ENCODE assay signal across 35 cellular contexts in the genomic region with DNA sequence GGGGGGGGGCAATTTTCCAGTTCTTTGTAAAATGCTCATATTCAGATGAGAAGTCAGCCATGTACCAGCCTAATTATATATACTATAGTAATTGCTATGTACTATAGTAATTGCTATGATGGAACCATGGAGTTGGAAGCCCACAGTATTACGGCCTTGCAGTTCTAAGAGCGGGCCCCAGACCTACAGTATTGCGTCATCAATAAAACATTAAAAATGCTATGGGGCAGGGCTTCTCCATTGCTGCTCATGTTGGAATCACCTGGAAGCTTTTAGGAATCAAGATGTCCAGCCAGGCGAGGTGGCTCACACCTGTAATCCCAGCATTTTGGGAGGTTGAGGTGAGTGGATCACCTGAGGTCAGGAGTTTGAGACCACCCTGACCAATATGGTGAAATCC.
"Had no signal": no experiment of that assay in that cellular context is flagged by ENCODE, and none has a peak within 500 bp of the region (broad histone marks: within the 10 kb centered on the region; RNA-seq: fewer than 3 reads in every experiment).

No MANE protein-coding gene starts in this region.

- H3K27me3 ChIP-seq: MG63 had no signal

- H3K4me3 ChIP-seq: MG63 had no signal

- DNase-seq: Karpas-422, Kasumi-1, MG63, MM.1S, MV-4-11, NCI-H1048, NCI-H1092, NCI-H1092 treated with DMSO at 0.1 percent for 48 hours, NCI-H1105, NCI-H1105 treated with DMSO at 0.1 percent for 48 hours, NCI-H1417, NCI-H1417 treated with DMSO at 0.1 percent for 48 hours, NCI-H1436, NCI-H1436 treated with DMSO at 0.1 percent for 48 hours, NCI-H146, NCI-H1694, NCI-H1694 treated with DMSO at 0.1 percent for 48 hours, NCI-H187, NCI-H187 treated with DMSO at 0.1 percent for 48 hours, NCI-H1930, NCI-H2029, NCI-H2029 treated with DMSO at 0.1 percent for 48 hours, NCI-H2081, NCI-H2081 treated with DMSO at 0.1 percent for 48 hours, NCI-H2107, NCI-H2171, NCI-H2171 treated with DMSO at 0.1 percent for 48 hours, NCI-H2227 treated with DMSO at 0.1 percent for 48 hours, NCI-H226, NCI-H345, NCI-H446, NCI-H446 treated with DMSO at 0.1 percent for 48 hours, NCI-H510A, NCI-H510A treated with DMSO at 0.1 percent for 48 hours, NCI-H524 had no signal

- H3K9me3 ChIP-seq: MG63 had no signal

- H3K36me3 ChIP-seq: MG63 had no signal
